ENCODE assay signal across 10 cellular contexts in the genomic region with DNA sequence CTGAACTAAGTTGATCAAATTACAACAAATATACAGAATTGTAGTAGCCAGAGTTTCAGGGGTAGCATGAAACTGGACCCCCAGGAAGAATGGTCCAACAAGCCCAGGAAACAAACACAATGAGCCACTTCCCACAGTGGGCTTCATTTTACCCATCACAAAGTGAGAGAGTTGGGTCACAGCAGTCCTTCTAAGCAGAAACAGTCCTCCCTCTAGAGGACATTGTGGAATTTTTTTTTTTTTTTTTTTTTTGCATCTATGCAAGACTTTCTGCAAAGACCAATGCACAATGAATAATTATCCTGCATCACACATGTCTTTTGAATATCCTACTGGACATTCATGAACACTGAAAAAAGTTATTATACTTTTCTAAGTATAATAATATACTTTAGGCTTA.
DNase-seq lines count a peak whose midpoint lies in the region; ATAC-seq, FAIRE-seq and TF ChIP-seq lines count a peak whose summit lies in the region.
"Had no signal": no experiment of that assay in that cellular context is flagged by ENCODE, and none has a peak within 500 bp of the region (broad histone marks: within the 10 kb centered on the region; RNA-seq: fewer than 3 reads in every experiment).

No MANE protein-coding gene starts in this region.

- H4K20me1 ChIP-seq in Loucy (ENCODE audit: insufficient read depth, low read length, poor library complexity, severe bottlenecking) = no peaks in the 10 kb centered on the region
- no peaks in the 10 kb centered on the region for H4K20me1 ChIP-seq in GM12878 (ENCODE audit: control insufficient read depth, insufficient read depth)
- no peaks in the 10 kb centered on the region for H4K20me1 ChIP-seq in neural cell (ENCODE audit: insufficient read depth)

- no peak for TF ChIP-seq POLR2A in GM12878 (IDR thresholded peaks at IDR 0.05; ENCODE audit: low read depth, low read length)

- TF ChIP-seq CTCF in Loucy (conservative IDR thresholded peaks at IDR 0.05; ENCODE audit: low read length) (peak; percentile 53), GM12878 (IDR thresholded peaks at IDR 0.05 in 2 of 3, conservative IDR thresholded peaks at IDR 0.05 in 1 of 3; ENCODE audit: control insufficient read depth in 2 of 3, extremely low read depth in 1 of 3, insufficient read depth in 1 of 3, low read depth in 3 of 3, low read length in 3 of 3) (0 out of 6 replicates have a peak, but pooled peaks of 2 of the 3 experiments have one; percentile 4 to 9), neural cell (IDR thresholded peaks at IDR 0.05; ENCODE audit: poor library complexity, severe bottlenecking) (peak; percentile 45)

- TF ChIP-seq EP300 in GM12878 (IDR thresholded peaks at IDR 0.05; ENCODE audit: borderline replicate concordance in 1 of 2, control insufficient read depth in 1 of 2, low read depth in 2 of 2, low read length in 2 of 2) (no peak), neural cell (conservative IDR thresholded peaks at IDR 0.05; ENCODE audit: poor library complexity, severe bottlenecking) (no peak)

- H3K4me2 ChIP-seq in Loucy (ENCODE audit: low read depth, low read length, poor library complexity, severe bottlenecking) = no peak overlapping the region
- H3K4me2 ChIP-seq in GM12878 (ENCODE audit: control insufficient read depth, insufficient read depth) = no peak overlapping the region
- H3K4me2 ChIP-seq in neural cell (ENCODE audit: low read length) = no peak overlapping the region

- DNase-seq in NCI-H524 (lab: John Stamatoyannopoulos, UW) (peak; percentile 9 to 40), NCI-H524 treated with DMSO at 0.1 percent for 48 hours (lab: John Stamatoyannopoulos, UW) (no peak), GM12878 (ENCODE audit: low read depth, low spot score) (no peak)
- no peak for DNase-seq in CD4-positive, alpha-beta memory T cell
- DNase-seq: activated T-cell treated with anti-CD3 and anti-CD28 coated beads, Interleukin-2, amount 50 U/mL, for 48 hours had no signal

- H3K27ac Mint-ChIP-seq in CD4-positive, alpha-beta memory T cell = no peak overlapping the region

- no peaks in the 10 kb centered on the region for H3K4me1 Mint-ChIP-seq in CD4-positive, alpha-beta memory T cell

- SMC1A ChIA-PET in GM12878 (lab: Charles Lee; ENCODE audit: uncharacterized antibody, unreplicated experiment) = no interaction called here

- no peak for ATAC-seq in GM12878
- ATAC-seq in HG03095 (IDR thresholded peaks at IDR 0.05; ENCODE audit: unreplicated experiment) = no peak
- ATAC-seq in GM18868 (IDR thresholded peaks at IDR 0.05; ENCODE audit: unreplicated experiment) = no peak

- TF ChIP-seq RAD21 in GM12878 (IDR thresholded peaks at IDR 0.05; ENCODE audit: insufficient read depth, low read depth, low read length) = 0 out of 2 replicates have a peak, but pooled peaks have one; percentile 20
- peak; percentile 49 for TF ChIP-seq RAD21 in neural cell (conservative IDR thresholded peaks at IDR 0.05)

- no TSS peak for BruUV-seq in GM12878 (replicated peaks; lab: Mats Ljungman, UMichigan)

- H2AFZ ChIP-seq in Loucy (ENCODE audit: low read length) = no peak overlapping the region
- no peak overlapping the region for H2AFZ ChIP-seq in GM12878 (ENCODE audit: control insufficient read depth, low read depth, low read length)
- no peak overlapping the region for H2AFZ ChIP-seq in neural cell (ENCODE audit: low read depth, low read length)

- no peaks in the 10 kb centered on the region for H3K27me3 ChIP-seq in Loucy (ENCODE audit: insufficient read depth, low read length, poor library complexity, severe bottlenecking)
- no peaks in the 10 kb centered on the region for H3K27me3 ChIP-seq in GM12878 (replicated peaks in 1 of 2; ENCODE audit: control insufficient read depth in 2 of 2, insufficient read depth in 2 of 2, low read length in 1 of 2)
- H3K27me3 ChIP-seq in neural cell (ENCODE audit: insufficient read depth, low read depth, low read length) = no peaks in the 10 kb centered on the region
- no peaks in the 10 kb centered on the region for H3K27me3 ChIP-seq in CD4-positive, alpha-beta memory T cell (ENCODE audit: insufficient read depth, low read length)

- H3K4me3 ChIP-seq in Loucy (ENCODE audit: low read length, poor library complexity, severe bottlenecking) = no peak overlapping the region
- H3K4me3 ChIP-seq in GM12878 = no peak overlapping the region
- no peak overlapping the region for H3K4me3 ChIP-seq in neural cell (ENCODE audit: low read length)
- H3K4me3 ChIP-seq in CD4-positive, alpha-beta memory T cell (ENCODE audit: low read length in 2 of 2) = no peak overlapping the region

- no peak for FAIRE-seq in GM12878 (lab: Jason Lieb, UNC)
- FAIRE-seq: islet of Langerhans had no signal

- CTCF ChIA-PET in GM12878 (lab: Yijun Ruan, JAX) = no interaction called here
- CTCF ChIA-PET in CD4-positive, alpha-beta memory T cell (lab: Charles Lee; ENCODE audit: partially characterized antibody) = no interaction called here

- peaks cover 0 to 10% of the 10 kb centered on the region in 2 donors for H3K36me3 Mint-ChIP-seq in CD4-positive, alpha-beta memory T cell

- intact Hi-C loops in GM12878 (cut with micrococcal nuclease; ENCODE audit: unreplicated experiment) = no loop called here
- intact Hi-C loops in CD4-positive, alpha-beta memory T cell (cut with micrococcal nuclease) = no loop called here

- H3K79me2 ChIP-seq in Loucy (ENCODE audit: insufficient read depth, low read length) = no peaks in the 10 kb centered on the region
- no peaks in the 10 kb centered on the region for H3K79me2 ChIP-seq in GM12878 (ENCODE audit: control insufficient read depth, insufficient read depth, low read length)
- no peaks in the 10 kb centered on the region for H3K79me2 ChIP-seq in neural cell (replicated peaks; ENCODE audit: insufficient read depth, low read length)

- H3F3A ChIP-seq in Loucy (ENCODE audit: low read depth) = no peaks in the 10 kb centered on the region
- no peaks in the 10 kb centered on the region for H3F3A ChIP-seq in neural cell (ENCODE audit: insufficient read depth, low read length, poor library complexity, severe bottlenecking)

- no peaks in the 10 kb centered on the region for H3K36me3 ChIP-seq in Loucy (ENCODE audit: insufficient read depth, low read length)
- no peaks in the 10 kb centered on the region for H3K36me3 ChIP-seq in GM12878 (ENCODE audit: control insufficient read depth in 2 of 2, insufficient read depth in 2 of 2, low read length in 1 of 2)
- no peaks in the 10 kb centered on the region for H3K36me3 ChIP-seq in neural cell (ENCODE audit: insufficient read depth, low read length)
- H3K36me3 ChIP-seq in CD4-positive, alpha-beta memory T cell (ENCODE audit: insufficient read depth, low read length) = no peaks in the 10 kb centered on the region

- RAD21 ChIA-PET in GM12878 (lab: Charles Lee; ENCODE audit: unreplicated experiment) = no interaction called here

- H3K27ac ChIP-seq in GM12878 (ENCODE audit: control insufficient read depth, insufficient read depth) (no peak overlapping the region), neural cell (ENCODE audit: low read length) (no peak overlapping the region)
- H3K27ac ChIP-seq in CD4-positive, alpha-beta memory T cell (ENCODE audit: low read depth, low read length) = no peak overlapping the region

- no peak overlapping the region for H3K4me3 Mint-ChIP-seq in CD4-positive, alpha-beta memory T cell

- no peaks in the 10 kb centered on the region for H3K9me3 Mint-ChIP-seq in CD4-positive, alpha-beta memory T cell

- POLR2A ChIA-PET in GM12878 (lab: Charles Lee) = no interaction called here
- POLR2A ChIA-PET in CD4-positive, alpha-beta memory T cell (lab: Charles Lee; ENCODE audit: partially characterized antibody) = no interaction called here

- H3K9me3 ChIP-seq in Loucy (ENCODE audit: insufficient read depth, low read depth, low read length) = no peaks in the 10 kb centered on the region
- no peaks in the 10 kb centered on the region for H3K9me3 ChIP-seq in GM12878 (replicated peaks; ENCODE audit: control insufficient read depth, insufficient read depth, low read length)
- no peaks in the 10 kb centered on the region for H3K9me3 ChIP-seq in neural cell (ENCODE audit: low read length)
- H3K9me3 ChIP-seq in CD4-positive, alpha-beta memory T cell (ENCODE audit: control insufficient read depth in 1 of 2, low read length in 2 of 2) = no peaks in the 10 kb centered on the region

- H3K9ac ChIP-seq in Loucy (ENCODE audit: low read depth, low read length, poor library complexity, severe bottlenecking) (no peak overlapping the region), GM12878 (ENCODE audit: control insufficient read depth, insufficient read depth, low read length) (no peak overlapping the region), neural cell (ENCODE audit: low read length) (no peak overlapping the region)

- H3K27me3 Mint-ChIP-seq in CD4-positive, alpha-beta memory T cell = no peaks in the 10 kb centered on the region

- H3K4me1 ChIP-seq in Loucy (ENCODE audit: insufficient read depth, low read length, poor library complexity, severe bottlenecking) (no peaks in the 10 kb centered on the region), GM12878 (ENCODE audit: control insufficient read depth, insufficient read depth, low read length) (no peaks in the 10 kb centered on the region)
- H3K4me1 ChIP-seq in CD4-positive, alpha-beta memory T cell (ENCODE audit: insufficient read depth, low read length) = no peaks in the 10 kb centered on the region

- in situ Hi-C loops in GM12878 (cut with MboI) = no loop called here

- H3K9me2 ChIP-seq in Loucy (replicated peaks; ENCODE audit: low read depth, low read length) (no peaks in the 10 kb centered on the region), neural cell (ENCODE audit: insufficient read depth, low read length) (no peaks in the 10 kb centered on the region)

TF ChIP-seq in GM12878, 131 proteins besides CTCF, POLR2A, EP300 and RAD21 (continues in another document):
- TF ChIP-seq NRF1 (conservative IDR thresholded peaks at IDR 0.05; ENCODE audit: low read depth, low read length) (no peak), TAF1 (IDR thresholded peaks at IDR 0.05; ENCODE audit: borderline replicate concordance, low read depth, low read length) (no peak), FOS (IDR thresholded peaks at IDR 0.05; ENCODE audit: borderline replicate concordance, extremely low read depth, insufficient read length) (no peak), NFXL1 (IDR thresholded peaks at IDR 0.05; ENCODE audit: borderline replicate concordance) (no peak)

Comparison
In these comparisons a context has a peak if more than half of its experiments do, and no peak if none do; other contexts are left out.
1. DNase-seq: peak in NCI-H524 (2 of 2); none in NCI-H524 treated with DMSO at 0.1 percent for 48 hours (single experiment), GM12878 (single experiment) and CD4-positive, alpha-beta memory T cell (0 of 5).
2. Peak in every context shown above with its lines, with median percentiles within 50 percentile points of each other: CTCF ChIP-seq.